Comparison of ENCODE assay signal across 8 cellular contexts in genomic region chr1:92858564-92859399, GRCh38. TPM values are rescaled to one million over a fixed set of nuclear protein-coding genes. Genes with fewer than 3 reads are reported as not detected.
DNase-seq lines count a peak whose midpoint lies in the region; ATAC-seq and TF ChIP-seq lines count a peak whose summit lies in the region.

No MANE protein-coding gene starts in this region.

- H3K36me3 ChIP-seq in Panc1 (ENCODE audit: control insufficient read depth, insufficient read depth, low read length) (no peaks in the 10 kb centered on the region), parathyroid adenoma (ENCODE audit: control insufficient read depth, insufficient read depth, low read length) (no peaks in the 10 kb centered on the region)

- ATAC-seq in GM19452 (IDR thresholded peaks at IDR 0.05; ENCODE audit: unreplicated experiment) (peak; percentile 78), Panc1 (peak; percentile 88), HG03565 (IDR thresholded peaks at IDR 0.05; ENCODE audit: unreplicated experiment) (no peak)
- peak; percentile 77 for ATAC-seq in activated naive CD8-positive, alpha-beta T cell treated with anti-CD3 and anti-CD28 coated beads, Interleukin-2, amount 10 ng/mL, durations not matched to agents 7 days and 5 days (ENCODE audit: low read depth)

- H3K4me1 ChIP-seq in Panc1 (ENCODE audit: control insufficient read depth, insufficient read depth, low read length) (peaks cover 3% of the 10 kb centered on the region; the same call in 1 of the 2 replicates), parathyroid adenoma (no peaks in the 10 kb centered on the region)

- no peaks in the 10 kb centered on the region for H3K9me3 Mint-ChIP-seq in activated naive CD8-positive, alpha-beta T cell treated with anti-CD3 and anti-CD28 coated beads, Interleukin-2, amount 10 ng/mL, durations not matched to agents 7 days and 5 days

- TF ChIP-seq CTCF in LNCAP (IDR thresholded peaks at IDR 0.05) (peak; percentile 97), Panc1 (IDR thresholded peaks at IDR 0.05) (peak; percentile 76; the same call in 1 of the 2 replicates), parathyroid adenoma (IDR thresholded peaks at IDR 0.05) (peak; percentile 85)

- BruUV-seq in Panc1 (replicated peaks; lab: Mats Ljungman, UMichigan), result no TSS peak

- DNase-seq in COLO829 (ENCODE audit: low spot score) (peak; percentile 63), Panc1 (ENCODE audit: low read depth, low spot score) (peak; percentile 53), glomerular endothelial cell (ENCODE audit: extremely low read depth, low read depth, low spot score) (peak; percentile 68)
- DNase-seq in activated naive CD8-positive, alpha-beta T cell treated with anti-CD3 and anti-CD28 coated beads, Interleukin-2, amount 10 ng/mL, durations not matched to agents 7 days and 5 days, result no peak

- H3K9me3 ChIP-seq in Panc1 (ENCODE audit: control insufficient read depth, insufficient read depth, low read depth, low read length) (no peaks in the 10 kb centered on the region), parathyroid adenoma (ENCODE audit: control insufficient read depth, low read length) (no peaks in the 10 kb centered on the region)

- in situ Hi-C loops in Panc1 (cut with HindIII; ENCODE audit: low pct_unique_long_range_greater_than_20kb, low sequenced_read_pairs), result no loop called here

- H3K4me3 ChIP-seq in Panc1 (ENCODE audit: low read depth in 2 of 2, low read length in 2 of 2) (no peak overlapping the region), parathyroid adenoma (ENCODE audit: low read depth, low read length) (peak overlapping the region; percentile 38)

- POLR2A ChIA-PET in Panc1 (lab: Charles Lee), result no interaction called here
- POLR2A ChIA-PET in activated naive CD8-positive, alpha-beta T cell treated with anti-CD3 and anti-CD28 coated beads, Interleukin-2, amount 10 ng/mL, durations not matched to agents 7 days and 5 days (lab: Charles Lee), result interaction anchor here (0.8 to 3.7 kb wide), 4 partner anchors 27 to 135 kb away, joined by 3 to 36 read pairs (median 4); partner anchors contain the start of genes DIPK1A and RPL5

- no peak overlapping the region for H3K9ac ChIP-seq in parathyroid adenoma

- H3K4me1 Mint-ChIP-seq in activated naive CD8-positive, alpha-beta T cell treated with anti-CD3 and anti-CD28 coated beads, Interleukin-2, amount 10 ng/mL, durations not matched to agents 7 days and 5 days, result peaks cover 24% of the 10 kb centered on the region

- intact Hi-C loops in Panc1 (cut with micrococcal nuclease; ENCODE audit: unreplicated experiment), result loop anchor here (1.0 kb wide), 2 partner anchors 102 to 136 kb away; no protein-coding TSS in a partner anchor

- peaks cover 13% of the 10 kb centered on the region for H3K36me3 Mint-ChIP-seq in activated naive CD8-positive, alpha-beta T cell treated with anti-CD3 and anti-CD28 coated beads, Interleukin-2, amount 10 ng/mL, durations not matched to agents 7 days and 5 days

- H3K27ac Mint-ChIP-seq in activated naive CD8-positive, alpha-beta T cell treated with anti-CD3 and anti-CD28 coated beads, Interleukin-2, amount 10 ng/mL, durations not matched to agents 7 days and 5 days, result peak overlapping the region; percentile 62

- H3K27me3 ChIP-seq in Panc1 (ENCODE audit: control insufficient read depth, insufficient read depth, low read length) (no peaks in the 10 kb centered on the region), parathyroid adenoma (ENCODE audit: control insufficient read depth, insufficient read depth, low read length) (no peaks in the 10 kb centered on the region)

- H3K4me3 Mint-ChIP-seq in activated naive CD8-positive, alpha-beta T cell treated with anti-CD3 and anti-CD28 coated beads, Interleukin-2, amount 10 ng/mL, durations not matched to agents 7 days and 5 days, result peak overlapping the region; percentile 59

- no peaks in the 10 kb centered on the region for H3K79me2 ChIP-seq in parathyroid adenoma

- peak overlapping the region; percentile 64 for H3K4me2 ChIP-seq in parathyroid adenoma (ENCODE audit: low read length)

- H3K27ac ChIP-seq in Panc1 (ENCODE audit: low read length), result no peak overlapping the region
- H3K27ac ChIP-seq in parathyroid adenoma, result no peak overlapping the region

- CTCF ChIA-PET in Panc1 (lab: Charles Lee), result interaction anchor here (0.5 to 1.3 kb wide), 4 partner anchors 135 to 203 kb away, joined by 3 to 5 read pairs (median 4); no protein-coding TSS in a partner anchor

- no peaks in the 10 kb centered on the region for H3K27me3 Mint-ChIP-seq in activated naive CD8-positive, alpha-beta T cell treated with anti-CD3 and anti-CD28 coated beads, Interleukin-2, amount 10 ng/mL, durations not matched to agents 7 days and 5 days

- H2AFZ ChIP-seq in parathyroid adenoma, result peak overlapping the region; percentile 21

RNA-seq across cellular contexts. Expression of gene RPL5, which starts 26.9 kb away (rescaled TPM):
- total RNA-seq in Panc1 (2021; ENCODE audit: unreplicated experiment), result 446 TPM
- polyA plus RNA-seq in Panc1 (2012; ENCODE audit: insufficient read length), result 459 TPM
- 100 to 1,000 TPM; 809 to 885 TPM for total RNA-seq in activated naive CD8-positive, alpha-beta T cell treated with anti-CD3 and anti-CD28 coated beads, Interleukin-2, amount 10 ng/mL, durations not matched to agents 7 days and 5 days
- total RNA-seq in glomerular endothelial cell, result 965 and 1,451 TPM in 2 replicates
